In the genomic region with DNA sequence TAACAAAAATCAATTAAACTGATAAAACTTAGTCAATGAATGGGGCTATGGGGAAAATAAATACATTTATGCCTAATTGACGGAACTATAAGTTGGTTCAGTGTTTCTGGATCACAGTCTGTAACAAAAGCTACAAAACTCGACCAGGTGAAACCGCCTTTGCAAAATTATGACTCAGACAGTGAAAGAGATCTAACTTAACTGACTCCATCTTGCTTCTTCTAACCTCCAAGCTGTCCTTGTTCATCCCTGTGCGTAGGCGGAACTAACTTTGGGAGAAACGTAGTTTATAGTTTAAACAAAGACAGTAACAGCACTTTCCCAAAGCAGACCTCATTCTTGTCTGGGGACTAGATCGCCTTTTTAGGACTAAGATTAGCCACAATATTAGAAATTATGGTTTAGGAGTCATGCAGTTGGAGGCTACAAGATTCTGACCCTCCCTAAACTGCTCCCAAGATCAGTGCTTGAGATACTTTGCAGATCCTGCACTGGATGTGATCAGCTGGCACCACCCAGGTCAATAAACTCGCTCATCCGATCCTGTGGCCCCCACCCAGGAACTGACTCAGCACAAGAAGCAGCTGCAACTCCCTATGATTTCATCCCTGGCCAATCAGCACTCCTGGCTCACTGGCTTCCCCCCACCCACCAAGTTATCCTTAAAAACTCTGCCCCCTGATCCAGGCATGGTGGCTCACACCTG, we compare ENCODE assay signal across 12 cellular contexts. TPM values are rescaled to one million over a fixed set of nuclear protein-coding genes. Genes with fewer than 3 reads are reported as not detected.
A peak's percentile ranks its signal among the peaks of the same experiment; 100 is the strongest.
DNase-seq lines count a peak whose midpoint lies in the region; ATAC-seq and TF ChIP-seq lines count a peak whose summit lies in the region.
"Had no signal": no experiment of that assay in that cellular context is flagged by ENCODE, and none has a peak within 500 bp of the region (broad histone marks: within the 10 kb centered on the region; RNA-seq: fewer than 3 reads in every experiment).

No MANE protein-coding gene starts in this region.

- H3K36me3 ChIP-seq in ACC112 (ENCODE audit: insufficient read depth, low read length) (no peaks in the 10 kb centered on the region), HCT116 (ENCODE audit: control insufficient read depth in 1 of 2, insufficient read depth in 2 of 2, low read length in 2 of 2) (no peaks in the 10 kb centered on the region), ovary (no peaks in the 10 kb centered on the region)
- H3K36me3 ChIP-seq: thyroid gland had no signal

- no peaks in the 10 kb centered on the region for H3K9me3 Mint-ChIP-seq in activated CD4-positive, alpha-beta memory T cell treated with anti-CD3 and anti-CD28 coated beads for 36 hours

- H3K79me2 ChIP-seq in ACC112 (ENCODE audit: control insufficient read depth, insufficient read depth, low read length, unreplicated experiment) (no peaks in the 10 kb centered on the region), HCT116 (ENCODE audit: insufficient read depth, low read length) (no peaks in the 10 kb centered on the region)

- CTCF ChIA-PET in HCT116 (lab: Charles Lee): interaction anchor here (1.4 to 1.9 kb wide), 2 partner anchors 9 to 15 kb away, joined by 5 to 6 read pairs; no protein-coding TSS in a partner anchor
- CTCF ChIA-PET in activated CD4-positive, alpha-beta memory T cell treated with anti-CD3 and anti-CD28 coated beads for 36 hours (lab: Charles Lee): interaction anchor here (7.2 kb wide), 1 partner anchor 17 kb away, joined by 51 read pairs; no protein-coding TSS in a partner anchor

- H3K4me1 Mint-ChIP-seq in activated CD4-positive, alpha-beta memory T cell treated with anti-CD3 and anti-CD28 coated beads for 36 hours (ENCODE audit: low read depth): peaks cover 29% of the 10 kb centered on the region

- H3K4me3 Mint-ChIP-seq in activated CD4-positive, alpha-beta memory T cell treated with anti-CD3 and anti-CD28 coated beads for 36 hours: no peak overlapping the region
- H3K4me3 Mint-ChIP-seq: CD14-positive monocyte had no signal

- DNase-seq in HCT116 (ENCODE audit: low read depth, low spot score) (no peak), foreskin keratinocyte (peak; percentile 34 to 84), ovary (no peak), GM10266 (ENCODE audit: extremely low spot score) (no peak), OCI-M1 (lab: John Stamatoyannopoulos, UW) (no peak)
- DNase-seq in activated CD4-positive, alpha-beta memory T cell treated with anti-CD3 and anti-CD28 coated beads for 36 hours: peak; percentile 37
- DNase-seq: effector CD8-positive, alpha-beta T cell; H7; thyroid gland had no signal

- H4K20me1 ChIP-seq in HCT116 (ENCODE audit: insufficient read depth): no peaks in the 10 kb centered on the region

- no peak for TF ChIP-seq POLR2A in HCT116 (IDR thresholded peaks at IDR 0.05; ENCODE audit: borderline replicate concordance, extremely low read depth, insufficient read depth, insufficient read length)
- no peak for TF ChIP-seq POLR2A in ovary (IDR thresholded peaks at IDR 0.05)

- peak; percentile 44; the same call in 1 of the 2 replicates for ATAC-seq in HCT116
- peak; percentile 50 for ATAC-seq in foreskin keratinocyte
- ATAC-seq in GM18502 (IDR thresholded peaks at IDR 0.05; ENCODE audit: poor library complexity, unreplicated experiment): no peak

- no peaks in the 10 kb centered on the region for H3K27me3 ChIP-seq in ACC112 (ENCODE audit: insufficient read depth, low read length)
- H3K27me3 ChIP-seq in HCT116 (ENCODE audit: insufficient read depth, low read length): no peaks in the 10 kb centered on the region
- no peaks in the 10 kb centered on the region for H3K27me3 ChIP-seq in foreskin keratinocyte
- no peaks in the 10 kb centered on the region for H3K27me3 ChIP-seq in ovary
- H3K27me3 ChIP-seq: thyroid gland had no signal

- no peaks in the 10 kb centered on the region for H3K9me3 ChIP-seq in HCT116 (ENCODE audit: control insufficient read depth in 1 of 2, insufficient read depth in 1 of 2, low read depth in 1 of 2, low read length in 2 of 2)
- no peaks in the 10 kb centered on the region for H3K9me3 ChIP-seq in ovary
- H3K9me3 ChIP-seq: thyroid gland had no signal

- RAD21 ChIA-PET in HCT116 (lab: Charles Lee; ENCODE audit: low non-redundant PET in 1 of 2, low total read pairs in 2 of 2, uncharacterized antibody in 2 of 2, unreplicated experiment in 2 of 2): no interaction called here

- POLR2A ChIA-PET in HCT116 (lab: Charles Lee): interaction anchor here (0.6 to 1.9 kb wide), 5 partner anchors 8 to 99 kb away, joined by 3 to 9 read pairs (median 4); no protein-coding TSS in a partner anchor
- POLR2A ChIA-PET in activated CD4-positive, alpha-beta memory T cell treated with anti-CD3 and anti-CD28 coated beads for 36 hours (lab: Charles Lee): interaction anchor here (1.4 kb wide), 1 partner anchor 169 kb away, joined by 3 read pairs; no protein-coding TSS in a partner anchor

- H3K9me2 ChIP-seq in HCT116 (ENCODE audit: insufficient read depth): no peaks in the 10 kb centered on the region

- TF ChIP-seq CTCF in HCT116 (IDR thresholded peaks at IDR 0.05 in 2 of 3, conservative IDR thresholded peaks at IDR 0.05 in 1 of 3; ENCODE audit: borderline replicate concordance in 1 of 3, insufficient read depth in 1 of 3, low read depth in 2 of 3, low read length in 2 of 3) (no peak), foreskin keratinocyte (conservative IDR thresholded peaks at IDR 0.05) (no peak), ovary (IDR thresholded peaks at IDR 0.05) (no peak), GM10266 (IDR thresholded peaks at IDR 0.05; ENCODE audit: control insufficient read depth, insufficient read depth, low read depth, missing control alignments) (no peak)

- no peak for TF ChIP-seq RAD21 in HCT116 (IDR thresholded peaks at IDR 0.05; ENCODE audit: low read depth)

- H3K27ac Mint-ChIP-seq in activated CD4-positive, alpha-beta memory T cell treated with anti-CD3 and anti-CD28 coated beads for 36 hours: peak overlapping the region; percentile 18

- intact Hi-C loops in HCT116 (cut with micrococcal nuclease): no loop called here
- intact Hi-C loops in activated CD4-positive, alpha-beta memory T cell treated with anti-CD3 and anti-CD28 coated beads for 36 hours (cut with micrococcal nuclease): no loop called here
- intact Hi-C loops in ovary (cut with DNase I): no loop called here

- H3K36me3 Mint-ChIP-seq in activated CD4-positive, alpha-beta memory T cell treated with anti-CD3 and anti-CD28 coated beads for 36 hours: no peaks in the 10 kb centered on the region
- H3K36me3 Mint-ChIP-seq: CD14-positive monocyte had no signal

- no peak for TF ChIP-seq EP300 in ovary (IDR thresholded peaks at IDR 0.05)

- H3K9ac ChIP-seq in HCT116 (ENCODE audit: low read length): peak overlapping the region; percentile 27; the same call in 1 of the 2 replicates

- H2AFZ ChIP-seq in ACC112 (ENCODE audit: low read length, unreplicated experiment) (no peak overlapping the region), HCT116 (ENCODE audit: low read depth, low read length, poor library complexity, severe bottlenecking) (peak overlapping the region; percentile 76)

- WGBS in ovary, 3 donors: 58 to 67% (median 64%) methylated on average over 9 of the region's 9 CpGs

- peak overlapping the region; percentile 77 for H3K27ac ChIP-seq in ACC112 (ENCODE audit: low read depth, low read length)
- H3K27ac ChIP-seq in HCT116 (ENCODE audit: low read depth, low read length): no peak overlapping the region
- peak overlapping the region; percentile 88 for H3K27ac ChIP-seq in foreskin keratinocyte
- H3K27ac ChIP-seq in ovary: no peak overlapping the region
- H3K27ac ChIP-seq: thyroid gland had no signal

- BruUV-seq in HCT116 (replicated peaks; lab: Mats Ljungman, UMichigan): TSS peak; percentile 98

- H3K4me2 ChIP-seq in HCT116 (ENCODE audit: low read length): peak overlapping the region; percentile 50

- H3K4me3 ChIP-seq in ACC112 (ENCODE audit: low read depth, low read length) (no peak overlapping the region), HCT116 (replicated peaks in 1 of 2; ENCODE audit: low read depth in 1 of 2, low read length in 2 of 2) (0 out of 4 replicates have a peak overlapping the region, but pooled peaks of 1 of the 2 experiments have one; percentile 3), ovary (no peak overlapping the region)
- H3K4me3 ChIP-seq: thyroid gland had no signal

- peaks cover 36% of the 10 kb centered on the region for H3K4me1 ChIP-seq in ACC112 (ENCODE audit: control insufficient read depth, insufficient read depth, low read length, unreplicated experiment)
- peaks cover 35 to 41% of the 10 kb centered on the region in 2 experiments for H3K4me1 ChIP-seq in HCT116 (ENCODE audit: control insufficient read depth in 1 of 2, insufficient read depth in 2 of 2, low read length in 2 of 2)
- peaks cover 7% of the 10 kb centered on the region for H3K4me1 ChIP-seq in foreskin keratinocyte
- H3K4me1 ChIP-seq in ovary (ENCODE audit: insufficient read depth): no peaks in the 10 kb centered on the region
- H3K4me1 ChIP-seq: thyroid gland had no signal

- H3K27me3 Mint-ChIP-seq in activated CD4-positive, alpha-beta memory T cell treated with anti-CD3 and anti-CD28 coated beads for 36 hours: peaks cover 17% of the 10 kb centered on the region

TF ChIP-seq in HCT116, 20 proteins besides CTCF, POLR2A, EP300 and RAD21 (continues in another document):
- peak; percentile 28; the same call in 1 of the 2 replicates for TF ChIP-seq FOSL1 (IDR thresholded peaks at IDR 0.05; ENCODE audit: low read depth)
- TF ChIP-seq, protein P1, sequence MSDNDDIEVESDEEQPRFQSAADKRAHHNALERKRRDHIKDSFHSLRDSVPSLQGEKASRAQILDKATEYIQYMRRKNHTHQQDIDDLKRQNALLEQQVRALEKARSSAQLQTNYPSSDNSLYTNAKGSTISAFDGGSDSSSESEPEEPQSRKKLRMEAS (IDR thresholded peaks at IDR 0.05): no peak
- TF ChIP-seq POLR2AphosphoS5 (IDR thresholded peaks at IDR 0.05; ENCODE audit: low read depth, low read length): no peak
- TF ChIP-seq ZFX (IDR thresholded peaks at IDR 0.05): no peak
- TF ChIP-seq ZNF274 (IDR thresholded peaks at IDR 0.05; ENCODE audit: low read depth, low read length): no peak

RNA-seq across cellular contexts. Expression of a gene that starts 7.2 kb away (rescaled TPM):
- total RNA-seq in HCT116 (2021; ENCODE audit: unreplicated experiment) (70.7 TPM), foreskin keratinocyte (38.2 and 85.4 TPM in 2 replicates), ovary (100 to 1,000 TPM; 196 to 383 (median 231) TPM)
- polyA plus RNA-seq in HCT116 (2012): 85.6 and 90.0 TPM in 2 replicates
- 10 to 100 TPM; 13.7 to 16.4 TPM for total RNA-seq in activated CD4-positive, alpha-beta memory T cell treated with anti-CD3 and anti-CD28 coated beads for 36 hours
- polyA plus RNA-seq in foreskin keratinocyte (57.2 and 120 TPM in 2 replicates), ovary (100 to 1,000 TPM; 193 to 205 TPM)
- polyA plus RNA-seq: CD14-positive monocyte had no signal

RNA-seq across cellular contexts. Expression of a gene that starts 25.0 kb away (rescaled TPM):
- 10.9 TPM for total RNA-seq in HCT116 (2021; ENCODE audit: unreplicated experiment)
- polyA plus RNA-seq in HCT116 (2012): 6.4 and 7.5 TPM in 2 replicates
- total RNA-seq in activated CD4-positive, alpha-beta memory T cell treated with anti-CD3 and anti-CD28 coated beads for 36 hours: 10 to 100 TPM; 44.7 to 47.1 TPM
- total RNA-seq in foreskin keratinocyte: 5.4 and 6.0 TPM in 2 replicates
- 6.2 and 6.7 TPM in 2 replicates for polyA plus RNA-seq in foreskin keratinocyte
- total RNA-seq in ovary: 10 to 100 TPM in 1 of 7 donors, 1 to 10 TPM in 6; 3.3 to 10.0 (median 4.0) TPM
- polyA plus RNA-seq in ovary: 1 to 10 TPM; 2.7 to 3.4 TPM

Comparison
In these comparisons a context has a peak if more than half of its experiments do, and no peak if none do; other contexts are left out.
1. H3K27ac ChIP-seq: peak in ACC112 (single experiment) and foreskin keratinocyte (single experiment); none in HCT116 (single experiment) and ovary (0 of 2).
2. DNase-seq: peak in activated CD4-positive, alpha-beta memory T cell treated with anti-CD3 and anti-CD28 coated beads for 36 hours (single experiment) and foreskin keratinocyte (2 of 2); none in HCT116 (single experiment), ovary (0 of 5), GM10266 (single experiment) and OCI-M1 (single experiment).